26 cellular contexts compared by ENCODE assay signal in the genomic region with DNA sequence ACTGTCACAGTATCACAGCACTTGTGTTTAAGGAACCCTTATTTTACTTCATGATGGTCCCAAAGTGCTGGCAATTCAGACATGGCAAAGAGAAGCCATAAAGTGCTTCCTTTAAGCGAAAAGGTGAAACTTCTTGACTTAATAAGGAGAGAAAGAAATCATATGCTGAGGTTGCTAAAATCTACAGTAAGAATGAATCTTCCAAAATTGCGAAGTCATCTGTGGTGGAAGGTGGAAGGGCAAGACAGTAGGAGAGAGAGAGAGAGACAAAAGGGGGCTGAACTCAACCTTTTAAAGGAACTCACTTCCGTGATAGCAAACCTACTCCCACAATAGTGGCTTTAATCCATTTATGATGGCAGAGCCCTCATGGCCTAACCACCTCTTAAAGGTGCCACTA. TPM values are rescaled to one million over a fixed set of nuclear protein-coding genes. Genes with fewer than 3 reads are reported as not detected.
"Had no signal": no experiment of that assay in that cellular context is flagged by ENCODE, and none has a peak within 500 bp of the region (broad histone marks: within the 10 kb centered on the region; RNA-seq: fewer than 3 reads in every experiment).

No MANE protein-coding gene starts in this region.

- H3K9ac ChIP-seq: SK-N-SH had no signal

- H3K36me3 ChIP-seq: MG63 had no signal

- H3K4me3 Mint-ChIP-seq: IgD-negative memory B cell, T-cell had no signal

- H3K27ac Mint-ChIP-seq: IgD-negative memory B cell, T-cell had no signal

- H3K27me3 ChIP-seq: MG63 had no signal

- H3K27ac ChIP-seq: RWPE1 had no signal

- ATAC-seq: Panc1, PC-3, T-cell had no signal

- H3K9me3 ChIP-seq: MG63, SK-N-SH had no signal

- H3K4me2 ChIP-seq: SK-N-SH had no signal

- H3K9me2 ChIP-seq: SK-N-SH had no signal

- H3K4me1 Mint-ChIP-seq: IgD-negative memory B cell, T-cell had no signal

- H3K4me3 ChIP-seq: MG63 had no signal

- DNase-seq: KBM-7, MG63, NCI-H1092, NCI-H1105 treated with DMSO at 0.1 percent for 48 hours, NCI-H1417 treated with DMSO at 0.1 percent for 48 hours, NCI-H146, NCI-H1694 treated with DMSO at 0.1 percent for 48 hours, NCI-H1930, NCI-H2081, NCI-H2107, NCI-H226, NCI-H446, NCI-H510A, NCI-H524 treated with DMSO at 0.1 percent for 48 hours, NCI-H69, NCI-H774, SHP77, SK-N-SH, SW 1271, T-cell had no signal

- H3K36me3 Mint-ChIP-seq: T-cell had no signal

RNA-seq across cellular contexts. Expression of a gene that starts 19.3 kb away (rescaled TPM):
- total RNA-seq: HT-29, PC-3, SK-MEL-5, T-cell had no signal
- polyA plus RNA-seq: IgD-negative memory B cell, SK-N-SH had no signal

RNA-seq across cellular contexts. Expression of a gene that starts 49.3 kb away (rescaled TPM):
- total RNA-seq: HT-29, PC-3, SK-MEL-5, T-cell had no signal
- polyA plus RNA-seq: IgD-negative memory B cell, SK-N-SH had no signal

RNA-seq across cellular contexts. Expression of a gene that starts 52.8 kb away (rescaled TPM):
- total RNA-seq: HT-29, PC-3, SK-MEL-5, T-cell had no signal
- polyA plus RNA-seq: IgD-negative memory B cell had no signal
